Comparison of ENCODE assay signal across 8 cellular contexts in the genomic region with DNA sequence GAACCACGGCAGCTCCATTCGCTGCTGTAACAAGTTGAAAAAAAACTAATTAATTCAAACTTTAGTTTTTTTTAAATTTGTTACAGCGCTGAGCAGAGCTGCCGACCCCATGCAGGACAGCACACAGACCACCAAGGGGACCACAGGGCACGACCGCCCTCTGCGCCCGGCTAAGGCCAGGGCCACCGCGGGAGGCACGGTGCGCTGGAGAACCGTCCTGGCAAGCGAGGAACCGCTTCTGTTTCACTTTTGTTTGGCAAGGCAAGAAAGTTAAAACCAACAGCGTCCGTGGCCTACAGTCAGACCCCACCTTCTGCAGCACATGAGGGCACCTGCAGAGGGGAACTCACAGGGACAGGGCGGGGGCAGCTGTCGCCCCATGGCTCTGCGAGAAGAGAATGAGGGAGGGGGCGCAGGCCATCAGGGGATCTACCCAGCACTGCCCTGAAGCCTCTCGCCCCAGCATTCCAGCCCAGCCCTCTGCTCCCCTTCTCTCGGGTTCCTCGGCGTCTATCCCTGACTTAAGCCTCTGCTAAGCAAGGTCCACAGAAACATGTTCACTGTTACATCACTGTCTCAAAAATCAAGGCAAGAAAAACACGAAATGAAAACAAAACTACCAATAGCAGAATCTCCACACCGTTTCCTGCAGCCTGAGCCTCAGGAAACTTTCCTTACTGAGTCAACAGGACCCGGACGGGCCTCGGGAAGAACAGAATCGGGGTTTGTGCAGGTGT.
A peak's percentile ranks its signal among the peaks of the same experiment; 100 is the strongest.
DNase-seq lines count a peak whose midpoint lies in the region; ATAC-seq and TF ChIP-seq lines count a peak whose summit lies in the region.

No MANE protein-coding gene starts in this region.

- peaks cover 7% of the 10 kb centered on the region for H3K27me3 Mint-ChIP-seq in memory B cell

- H3K4me3 Mint-ChIP-seq in memory B cell, result peak overlapping the region; percentile 81

- ATAC-seq in GM19395 (IDR thresholded peaks at IDR 0.05; ENCODE audit: unreplicated experiment) (peak; percentile 82), memory B cell (ENCODE audit: low read depth) (peak; percentile 86)

- H3K9me3 ChIP-seq in vagina, result no peaks in the 10 kb centered on the region

- DNase-seq in LoVo (ENCODE audit: low spot score), result peak; percentile 12
- no peak for DNase-seq in astrocyte of the cerebellum (ENCODE audit: low read depth)
- DNase-seq in memory B cell (ENCODE audit: low spot score in 2 of 2), result peak; percentile 12 to 19
- peak in 1 of 2 donors; percentile 79 for DNase-seq in vagina (ENCODE audit: extremely low spot score in 2 of 2)
- DNase-seq in NCI-H2107 treated with DMSO at 0.1 percent for 48 hours (lab: John Stamatoyannopoulos, UW; ENCODE audit: unreplicated experiment), result no peak
- no peak for DNase-seq in MV-4-11 (lab: John Stamatoyannopoulos, UW)
- no peak for DNase-seq in KG1 (lab: John Stamatoyannopoulos, UW)

- TF ChIP-seq CTCF in astrocyte of the cerebellum (IDR thresholded peaks at IDR 0.05; ENCODE audit: low read depth, low read length, missing control alignments), result no peak
- no peak for TF ChIP-seq CTCF in vagina (IDR thresholded peaks at IDR 0.05)

- H3K4me3 ChIP-seq in astrocyte of the cerebellum (ENCODE audit: low read depth, low read length) (peak overlapping the region; percentile 44), vagina (peak overlapping the region; percentile 38 to 43)

- intact Hi-C loops in vagina (cut with DNase I), result no loop called here

- in situ Hi-C loops in astrocyte of the cerebellum (cut with HindIII; ENCODE audit: low sequenced_read_pairs), result no loop called here

- no peaks in the 10 kb centered on the region for H3K27me3 ChIP-seq in vagina

- no peaks in the 10 kb centered on the region for H3K9me3 Mint-ChIP-seq in memory B cell

- no peaks in the 10 kb centered on the region for H3K36me3 ChIP-seq in vagina

- peaks cover 45% of the 10 kb centered on the region for H3K4me1 ChIP-seq in vagina

- H3K36me3 Mint-ChIP-seq in memory B cell, result no peaks in the 10 kb centered on the region

- peak overlapping the region; percentile 68 for H3K27ac Mint-ChIP-seq in memory B cell

- H3K27ac ChIP-seq in vagina, result peak overlapping the region; percentile 64

- peaks cover 4% of the 10 kb centered on the region for H3K4me1 Mint-ChIP-seq in memory B cell

- TF ChIP-seq POLR2A in vagina (IDR thresholded peaks at IDR 0.05), result no peak

Comparison
In these comparisons a context has a peak if more than half of its experiments do, and no peak if none do; other contexts are left out.
1. DNase-seq: peak in LoVo (single experiment) and memory B cell (2 of 2); none in astrocyte of the cerebellum (single experiment), NCI-H2107 treated with DMSO at 0.1 percent for 48 hours (single experiment), MV-4-11 (single experiment) and KG1 (single experiment).